22 cellular contexts compared by ENCODE assay signal in the genomic region with DNA sequence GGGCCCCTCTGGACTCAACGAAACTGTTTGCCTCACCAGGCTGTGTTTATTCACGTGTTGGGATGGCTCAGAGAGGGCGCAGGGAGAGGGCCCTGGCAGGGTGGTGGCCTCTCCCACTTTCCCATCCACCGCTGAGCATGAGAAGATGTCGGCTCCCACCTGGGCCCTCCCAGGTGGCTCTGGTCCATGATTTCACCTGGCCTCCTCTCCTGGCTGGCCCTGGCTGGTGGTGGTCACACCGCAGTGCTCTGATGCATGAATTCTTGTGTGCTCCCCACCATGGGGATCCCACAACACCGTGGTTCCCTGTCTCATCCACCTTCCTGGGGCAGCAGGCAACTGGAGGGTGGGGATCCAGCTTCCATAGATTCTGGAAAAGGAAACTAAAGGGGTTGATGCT.
"Had no signal": no experiment of that assay in that cellular context is flagged by ENCODE, and none has a peak within 500 bp of the region (broad histone marks: within the 10 kb centered on the region; RNA-seq: fewer than 3 reads in every experiment).

No MANE protein-coding gene starts in this region.

- H3K79me2 ChIP-seq: hepatocyte had no signal

- H3K4me2 ChIP-seq: hepatocyte had no signal

- H3K9me3 ChIP-seq: colonic mucosa, gastroesophageal sphincter, left lung, lower lobe of right lung, mucosa of descending colon had no signal

- H3K27ac ChIP-seq: colonic mucosa, epithelial cell of prostate, foreskin keratinocyte, gastroesophageal sphincter, heart left ventricle, hepatocyte, left lung, lower lobe of right lung had no signal

- H3K4me3 Mint-ChIP-seq: dendritic cell treated with granulocyte-macrophage colony-stimulating factor and Interleukin-4, amounts not matched to agents 40 ng/mL and 50 ng/mL, for 4 days; effector memory CD8-positive, alpha-beta T cell; endodermal cell; mesothelial cell of epicardium; naive B cell had no signal

- H3K27me3 ChIP-seq: colonic mucosa, foreskin keratinocyte, gastroesophageal sphincter, heart left ventricle, hepatocyte, left lung had no signal

- DNase-seq: colonic mucosa; cortex of kidney; effector CD8-positive, alpha-beta T cell; effector memory CD8-positive, alpha-beta T cell; endodermal cell; erythroblast; foreskin keratinocyte; heart left ventricle; hypothalamus; left cardiac atrium; left lung; left ventricle myocardium superior; lower lobe of right lung; mesenchymal stem cell; mucosa of descending colon; naive B cell had no signal

- H3K4me1 ChIP-seq: foreskin keratinocyte, gastroesophageal sphincter, left lung, lower lobe of right lung had no signal

- H3K27me3 Mint-ChIP-seq: dendritic cell treated with granulocyte-macrophage colony-stimulating factor and Interleukin-4, amounts not matched to agents 40 ng/mL and 50 ng/mL, for 4 days; effector memory CD8-positive, alpha-beta T cell had no signal

- ATAC-seq: effector memory CD8-positive, alpha-beta T cell; esophagus mucosa; foreskin keratinocyte; gastroesophageal sphincter; heart left ventricle; left cardiac atrium; left lung; left ventricle myocardium superior; lower lobe of right lung; mucosa of descending colon had no signal

- H3K36me3 ChIP-seq: colonic mucosa, left lung, lower lobe of right lung had no signal

- H3K27ac Mint-ChIP-seq: dendritic cell treated with granulocyte-macrophage colony-stimulating factor and Interleukin-4, amounts not matched to agents 40 ng/mL and 50 ng/mL, for 4 days; endodermal cell; mesothelial cell of epicardium; naive B cell had no signal

- H2AFZ ChIP-seq: hepatocyte had no signal

- H3K4me3 ChIP-seq: colonic mucosa, gastroesophageal sphincter, heart left ventricle, hepatocyte, left lung, lower lobe of right lung, mucosa of descending colon had no signal

- H3K4me1 Mint-ChIP-seq: endodermal cell had no signal
